ENCODE assay signal across 16 cellular contexts in genomic region chr1:231924183-231924582, GRCh38.
DNase-seq lines count a peak whose midpoint lies in the region; ATAC-seq and TF ChIP-seq lines count a peak whose summit lies in the region.
"Had no signal": no experiment of that assay in that cellular context is flagged by ENCODE, and none has a peak within 500 bp of the region (broad histone marks: within the 10 kb centered on the region; RNA-seq: fewer than 3 reads in every experiment).

No MANE protein-coding gene starts in this region.

- no peaks in the 10 kb centered on the region for H3K79me2 ChIP-seq in mammary epithelial cell (ENCODE audit: insufficient read depth, low read length)

- H3K27me3 ChIP-seq in mammary epithelial cell (ENCODE audit: insufficient read depth, low read length), result no peaks in the 10 kb centered on the region
- H3K27me3 ChIP-seq: brain microvascular endothelial cell had no signal

- intact Hi-C loops in mammary epithelial cell (cut with micrococcal nuclease), result loop anchor here (10.0 kb wide), 1 partner anchor 221 kb away; no protein-coding TSS in a partner anchor
- intact Hi-C loops in activated CD8-positive, alpha-beta T cell treated with anti-CD3 and anti-CD28 coated beads for 36 hours (cut with micrococcal nuclease), result no loop called here

- dilution Hi-C loops in mammary epithelial cell (cut with HindIII; ENCODE audit: low sequenced_read_pairs), result no loop called here

- H3K27me3 Mint-ChIP-seq in neural crest cell (ENCODE audit: low read depth), result no peaks in the 10 kb centered on the region
- peaks cover 13% of the 10 kb centered on the region for H3K27me3 Mint-ChIP-seq in WTC11 (ENCODE audit: low read depth)
- H3K27me3 Mint-ChIP-seq in activated CD8-positive, alpha-beta T cell treated with anti-CD3 and anti-CD28 coated beads for 36 hours, result no peaks in the 10 kb centered on the region
- H3K27me3 Mint-ChIP-seq: activated B cell treated with CpG ODN at 0.5 μM for 24 hours; activated CD8-positive, alpha-beta memory T cell treated with anti-CD3 and anti-CD28 coated beads, Interleukin-2, amount 10 ng/mL, durations not matched to agents 7 days and 5 days had no signal

- no peaks in the 10 kb centered on the region for H3K9me3 Mint-ChIP-seq in neural crest cell
- H3K9me3 Mint-ChIP-seq in WTC11, result no peaks in the 10 kb centered on the region
- no peaks in the 10 kb centered on the region for H3K9me3 Mint-ChIP-seq in activated CD8-positive, alpha-beta T cell treated with anti-CD3 and anti-CD28 coated beads for 36 hours
- H3K9me3 Mint-ChIP-seq: activated B cell treated with CpG ODN at 0.5 μM for 24 hours; effector memory CD8-positive, alpha-beta T cell had no signal

- peaks cover 72% of the 10 kb centered on the region for H3K4me1 Mint-ChIP-seq in neural crest cell
- H3K4me1 Mint-ChIP-seq in WTC11, result peaks cover 22% of the 10 kb centered on the region
- peaks cover 41% of the 10 kb centered on the region for H3K4me1 Mint-ChIP-seq in activated CD8-positive, alpha-beta T cell treated with anti-CD3 and anti-CD28 coated beads for 36 hours (ENCODE audit: low read depth)

- TF ChIP-seq CTCF in mammary epithelial cell (conservative IDR thresholded peaks at IDR 0.05 in 1 of 2, IDR thresholded peaks at IDR 0.05 in 1 of 2; ENCODE audit: extremely low read depth in 1 of 2, insufficient read depth in 1 of 2, low read depth in 1 of 2, low read length in 2 of 2), result no peak
- no peak for TF ChIP-seq CTCF in neural crest cell (conservative IDR thresholded peaks at IDR 0.05)
- no peak for TF ChIP-seq CTCF in WTC11 (IDR thresholded peaks at IDR 0.05)
- no peak for TF ChIP-seq CTCF in activated CD8-positive, alpha-beta T cell treated with anti-CD3 and anti-CD28 coated beads for 36 hours (IDR thresholded peaks at IDR 0.05)

- POLR2A ChIA-PET in WTC11 (lab: Charles Lee), result no interaction called here
- POLR2A ChIA-PET in activated CD8-positive, alpha-beta T cell treated with anti-CD3 and anti-CD28 coated beads for 36 hours (lab: Charles Lee), result no interaction called here

- H3K4me2 ChIP-seq in mammary epithelial cell (ENCODE audit: insufficient read depth, low read depth, low read length), result no peak overlapping the region

- H3K9me3 ChIP-seq in mammary epithelial cell (replicated peaks; ENCODE audit: insufficient read depth, low read length), result no peaks in the 10 kb centered on the region

- peaks cover 29% of the 10 kb centered on the region for H3K4me1 ChIP-seq in mammary epithelial cell (ENCODE audit: insufficient read depth, low read length)

- no peak overlapping the region for H3K4me3 ChIP-seq in mammary epithelial cell (replicated peaks in 1 of 3; ENCODE audit: insufficient read depth in 1 of 3, low read depth in 2 of 3, low read length in 3 of 3)
- H3K4me3 ChIP-seq: lung had no signal

- CTCF ChIA-PET in mammary epithelial cell (lab: Charles Lee; ENCODE audit: low non-redundant PET) (no interaction called here), WTC11 (lab: Charles Lee) (interaction anchor here (1.5 kb wide), 1 partner anchor 8 kb away, joined by 4 read pairs; no protein-coding TSS in a partner anchor)
- CTCF ChIA-PET in activated CD8-positive, alpha-beta T cell treated with anti-CD3 and anti-CD28 coated beads for 36 hours (lab: Charles Lee), result no interaction called here

- ATAC-seq in HG02840 (IDR thresholded peaks at IDR 0.05; ENCODE audit: low FRiP score, unreplicated experiment) (no peak), WTC11 (no peak)
- ATAC-seq in activated CD8-positive, alpha-beta T cell treated with anti-CD3 and anti-CD28 coated beads for 36 hours, result no peak
- ATAC-seq: activated CD8-positive, alpha-beta memory T cell treated with anti-CD3 and anti-CD28 coated beads, Interleukin-2, amount 10 ng/mL, durations not matched to agents 7 days and 5 days; effector memory CD8-positive, alpha-beta T cell had no signal

- WGBS in mammary epithelial cell (ENCODE audit: low coverage, missing lambda C conversion rate), result 53% methylated on average over 7 of the region's 7 CpGs

- no peaks in the 10 kb centered on the region for H4K20me1 ChIP-seq in mammary epithelial cell (ENCODE audit: insufficient read depth, low read length)

- H3K36me3 Mint-ChIP-seq in neural crest cell (ENCODE audit: low read depth) (no peaks in the 10 kb centered on the region), WTC11 (no peaks in the 10 kb centered on the region)
- no peaks in the 10 kb centered on the region for H3K36me3 Mint-ChIP-seq in activated CD8-positive, alpha-beta T cell treated with anti-CD3 and anti-CD28 coated beads for 36 hours (ENCODE audit: low read depth)

- peak overlapping the region; percentile 92 for H3K27ac Mint-ChIP-seq in neural crest cell (ENCODE audit: unreplicated experiment)
- H3K27ac Mint-ChIP-seq in WTC11, result no peak overlapping the region
- no peak overlapping the region for H3K27ac Mint-ChIP-seq in activated CD8-positive, alpha-beta T cell treated with anti-CD3 and anti-CD28 coated beads for 36 hours
- H3K27ac Mint-ChIP-seq: activated B cell treated with CpG ODN at 0.5 μM for 24 hours; activated CD8-positive, alpha-beta memory T cell treated with anti-CD3 and anti-CD28 coated beads, Interleukin-2, amount 10 ng/mL, durations not matched to agents 7 days and 5 days; effector memory CD8-positive, alpha-beta T cell had no signal

- no peak overlapping the region for H3K9ac ChIP-seq in mammary epithelial cell (ENCODE audit: insufficient read depth, low read length)

- no TSS peak for BruUV-seq in mammary epithelial cell (replicated peaks; lab: Mats Ljungman, UMichigan)

- no peaks in the 10 kb centered on the region for H3K36me3 ChIP-seq in mammary epithelial cell (ENCODE audit: insufficient read depth, low read length)
- H3K36me3 ChIP-seq: brain microvascular endothelial cell had no signal

- DNase-seq in COLO829 (ENCODE audit: low spot score) (peak; percentile 91), NCI-H2081 treated with DMSO at 0.1 percent for 48 hours (lab: John Stamatoyannopoulos, UW) (peak; percentile 63), mammary epithelial cell (no peak), neural crest cell (ENCODE audit: low read depth, low spot score) (peak; percentile 53), WTC11 (ENCODE audit: low spot score) (no peak), NCI-H82 (lab: John Stamatoyannopoulos, UW) (no peak)
- DNase-seq in activated CD8-positive, alpha-beta T cell treated with anti-CD3 and anti-CD28 coated beads for 36 hours, result no peak
- DNase-seq: activated B cell treated with CpG ODN at 0.5 μM for 24 hours; activated CD8-positive, alpha-beta memory T cell treated with anti-CD3 and anti-CD28 coated beads, Interleukin-2, amount 10 ng/mL, durations not matched to agents 7 days and 5 days; activated gamma-delta T cell treated with Interleukin-2 at 50 U/mL for 16 hours; brain microvascular endothelial cell; effector memory CD8-positive, alpha-beta T cell; OCI-M1; stimulated activated CD4-positive, alpha-beta T cell treated with anti-CD3 and anti-CD28 coated beads, Interleukin-12 subunit alpha, Interleukin-12 subunit beta, amount 100 ng/mL, for 4 hours had no signal

- H2AFZ ChIP-seq in mammary epithelial cell (ENCODE audit: low read depth, low read length), result peak overlapping the region; percentile 11

- peak overlapping the region; percentile 52 for H3K4me3 Mint-ChIP-seq in neural crest cell
- no peak overlapping the region for H3K4me3 Mint-ChIP-seq in WTC11
- no peak overlapping the region for H3K4me3 Mint-ChIP-seq in activated CD8-positive, alpha-beta T cell treated with anti-CD3 and anti-CD28 coated beads for 36 hours
- H3K4me3 Mint-ChIP-seq: activated B cell treated with CpG ODN at 0.5 μM for 24 hours; activated CD8-positive, alpha-beta memory T cell treated with anti-CD3 and anti-CD28 coated beads, Interleukin-2, amount 10 ng/mL, durations not matched to agents 7 days and 5 days; effector memory CD8-positive, alpha-beta T cell had no signal

- no peak overlapping the region for H3K27ac ChIP-seq in mammary epithelial cell (ENCODE audit: insufficient read depth, low read depth, low read length)

- in situ Hi-C loops in mammary epithelial cell (cut with MboI; ENCODE audit: low sequenced_read_pairs in 2 of 2), result no loop called here

TF ChIP-seq in WTC11, 78 proteins besides CTCF, POLR2A, EP300 and RAD21:
- TF ChIP-seq ZNF423 (CRISPR knock-in tag; IDR thresholded peaks at IDR 0.05) (no peak), ESRRA (CRISPR knock-in tag; IDR thresholded peaks at IDR 0.05; ENCODE audit: borderline replicate concordance) (no peak), ELF4 (CRISPR knock-in tag; IDR thresholded peaks at IDR 0.05; ENCODE audit: low read depth) (no peak)

Comparison
In these comparisons a context has a peak if more than half of its experiments do, and no peak if none do; other contexts are left out.
1. DNase-seq: peak in COLO829 (single experiment), NCI-H2081 treated with DMSO at 0.1 percent for 48 hours (single experiment) and neural crest cell (single experiment); none in mammary epithelial cell (single experiment), WTC11 (single experiment), NCI-H82 (single experiment) and activated CD8-positive, alpha-beta T cell treated with anti-CD3 and anti-CD28 coated beads for 36 hours (single experiment).